ENCODE assay signal across 9 cellular contexts in the genomic region with DNA sequence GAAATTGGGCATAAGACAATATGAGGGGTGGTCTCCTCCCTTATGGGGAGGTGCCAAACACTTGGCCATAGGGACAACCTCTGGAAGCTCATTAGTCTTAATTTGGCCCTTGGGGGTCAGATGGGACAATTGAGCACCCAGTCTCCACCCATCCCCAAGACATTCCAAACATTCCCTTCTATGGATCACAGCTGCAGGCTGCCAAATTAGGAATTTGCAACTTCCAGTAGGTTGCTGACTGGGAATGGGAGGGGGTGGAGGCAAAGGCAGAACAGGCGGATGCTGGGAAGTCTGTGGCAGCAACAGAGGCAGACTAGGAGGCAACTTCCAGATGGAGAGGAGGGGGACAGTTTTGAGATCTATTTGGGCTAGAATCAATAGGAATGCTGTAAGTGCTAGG. TPM values are rescaled to one million over a fixed set of nuclear protein-coding genes. Genes with fewer than 3 reads are reported as not detected.
DNase-seq lines count a peak whose midpoint lies in the region; ATAC-seq and TF ChIP-seq lines count a peak whose summit lies in the region.
"Had no signal": no experiment of that assay in that cellular context is flagged by ENCODE, and none has a peak within 500 bp of the region (broad histone marks: within the 10 kb centered on the region; RNA-seq: fewer than 3 reads in every experiment).

No MANE protein-coding gene starts in this region.

- no peaks in the 10 kb centered on the region for H3K27me3 Mint-ChIP-seq in osteocyte (ENCODE audit: unreplicated experiment)

- H3K27ac Mint-ChIP-seq in osteocyte (ENCODE audit: unreplicated experiment) = peak overlapping the region; percentile 96

- no peak for ATAC-seq in Panc1
- ATAC-seq in GM18505 (IDR thresholded peaks at IDR 0.05; ENCODE audit: unreplicated experiment) = no peak

- H3K36me3 ChIP-seq in Panc1 (ENCODE audit: control insufficient read depth, insufficient read depth, low read length) = peaks cover 7% of the 10 kb centered on the region

- POLR2A ChIA-PET in Panc1 (lab: Charles Lee) = no interaction called here

- CTCF ChIA-PET in Panc1 (lab: Charles Lee) = no interaction called here

- intact Hi-C loops in Panc1 (cut with micrococcal nuclease; ENCODE audit: unreplicated experiment) = no loop called here

- in situ Hi-C loops in Panc1 (cut with HindIII; ENCODE audit: low pct_unique_long_range_greater_than_20kb, low sequenced_read_pairs) = no loop called here

- TSS peak; percentile 62 for BruUV-seq in Panc1 (replicated peaks; lab: Mats Ljungman, UMichigan)

- DNase-seq in DMS114 treated with DMSO at 0.1 percent for 48 hours (lab: John Stamatoyannopoulos, UW; ENCODE audit: unreplicated experiment) = peak; percentile 28
- no peak for DNase-seq in Panc1 (ENCODE audit: low read depth, low spot score)
- DNase-seq in fibroblast of mammary gland (ENCODE audit: low read depth) = peak; percentile 55
- no peak for DNase-seq in osteocyte (ENCODE audit: extremely low spot score, unreplicated experiment)
- no peak for DNase-seq in SIG-M5 treated with dmso at 0.1 percent for 504 hours (lab: John Stamatoyannopoulos, UW; ENCODE audit: unreplicated experiment)
- no peak for DNase-seq in NCI-H2171 (lab: John Stamatoyannopoulos, UW)
- no peak for DNase-seq in GM10266 (ENCODE audit: extremely low spot score)
- DNase-seq: activated CD4-positive, alpha-beta T cell treated with anti-CD3 and anti-CD28 coated beads, Interleukin-2, amount 50 U/mL, for 1 hour had no signal

- no peaks in the 10 kb centered on the region for H3K9me3 ChIP-seq in Panc1 (ENCODE audit: control insufficient read depth, insufficient read depth, low read depth, low read length)

- H3K4me1 ChIP-seq in Panc1 (ENCODE audit: control insufficient read depth, insufficient read depth, low read length) = peaks cover 12% of the 10 kb centered on the region

- H3K27me3 ChIP-seq in Panc1 (ENCODE audit: control insufficient read depth, insufficient read depth, low read length) = no peaks in the 10 kb centered on the region

- H3K4me3 ChIP-seq in Panc1 (ENCODE audit: low read depth in 2 of 2, low read length in 2 of 2) = no peak overlapping the region
- no peak overlapping the region for H3K4me3 ChIP-seq in fibroblast of mammary gland (ENCODE audit: control insufficient read depth, low read depth, low read length)

- no peak for TF ChIP-seq POLR2A in GM18505 (IDR thresholded peaks at IDR 0.05; ENCODE audit: borderline replicate concordance, extremely low read depth, insufficient read depth, insufficient read length)

- H3K4me1 Mint-ChIP-seq in osteocyte (ENCODE audit: unreplicated experiment) = peaks cover 41% of the 10 kb centered on the region

- H3K4me3 Mint-ChIP-seq in osteocyte (ENCODE audit: unreplicated experiment) = peak overlapping the region; percentile 14

- peak overlapping the region; percentile 54; the same call in 1 of the 2 replicates for H3K27ac ChIP-seq in Panc1 (ENCODE audit: low read length)

- no peaks in the 10 kb centered on the region for H3K9me3 Mint-ChIP-seq in osteocyte (ENCODE audit: unreplicated experiment)

- H3K36me3 Mint-ChIP-seq in osteocyte (ENCODE audit: unreplicated experiment) = peaks cover 10% of the 10 kb centered on the region

- TF ChIP-seq CTCF in Panc1 (IDR thresholded peaks at IDR 0.05) (no peak), fibroblast of mammary gland (conservative IDR thresholded peaks at IDR 0.05; ENCODE audit: control insufficient read depth, insufficient read depth, low read depth, low read length) (no peak), osteocyte (IDR thresholded peaks at IDR 0.05) (no peak), GM10266 (IDR thresholded peaks at IDR 0.05; ENCODE audit: control insufficient read depth, insufficient read depth, low read depth, missing control alignments) (no peak)

RNA-seq across cellular contexts. Expression of a gene that starts 1.4 kb away (rescaled TPM):
- total RNA-seq in Panc1 (2021; ENCODE audit: unreplicated experiment) (66.6 TPM), osteocyte (85.5 and 89.0 TPM in 2 replicates)
- 67.2 TPM for polyA plus RNA-seq in Panc1 (2012; ENCODE audit: insufficient read length)

RNA-seq across cellular contexts. Expression of a gene that starts 56.9 kb away (rescaled TPM):
- total RNA-seq in Panc1 (2021; ENCODE audit: unreplicated experiment) = 18.3 TPM
- 16.8 TPM for polyA plus RNA-seq in Panc1 (2012; ENCODE audit: insufficient read length)
- 13.6 and 14.4 TPM in 2 replicates for total RNA-seq in osteocyte

Comparison
In these comparisons a context has a peak if more than half of its experiments do, and no peak if none do; other contexts are left out.
1. DNase-seq: peak in DMS114 treated with DMSO at 0.1 percent for 48 hours (single experiment) and fibroblast of mammary gland (single experiment); none in Panc1 (single experiment), osteocyte (single experiment), SIG-M5 treated with dmso at 0.1 percent for 504 hours (single experiment), NCI-H2171 (single experiment) and GM10266 (single experiment).